8 cellular contexts compared by ENCODE assay signal in genomic region chr16:11977206-11978041, GRCh38. TPM values are rescaled to one million over a fixed set of nuclear protein-coding genes. Genes with fewer than 3 reads are reported as not detected.
DNase-seq lines count a peak whose midpoint lies in the region; ATAC-seq and TF ChIP-seq lines count a peak whose summit lies in the region.

No MANE protein-coding gene starts in this region.

- WGBS in testis, 2 donors: 3 to 9% methylated on average over 15 of the region's 15 CpGs

- intact Hi-C loops in left lung (cut with DNase I) (no loop called here), testis (cut with DNase I; ENCODE audit: low total_unique reads) (no loop called here)

- TF ChIP-seq POLR2A in NB4 (IDR thresholded peaks at IDR 0.05; ENCODE audit: extremely low read depth, insufficient read length) (no peak), testis (IDR thresholded peaks at IDR 0.05) (no peak)

- no peaks in the 10 kb centered on the region for H3K9me3 ChIP-seq in DND-41 (ENCODE audit: insufficient read depth, low read length, severe bottlenecking)
- H3K9me3 ChIP-seq in left lung: no peaks in the 10 kb centered on the region
- no peaks in the 10 kb centered on the region for H3K9me3 ChIP-seq in testis

- H2AFZ ChIP-seq in DND-41 (ENCODE audit: low read depth, low read length): peak overlapping the region; percentile 100

- peak overlapping the region; percentile 77 for H3K27ac ChIP-seq in DND-41 (ENCODE audit: low read length)
- peak overlapping the region; percentile 62 for H3K27ac ChIP-seq in caudate nucleus (ENCODE audit: low read depth, low read length)
- peak overlapping the region; percentile 65 to 80 for H3K27ac ChIP-seq in left lung
- peak overlapping the region; percentile 65 to 67 for H3K27ac ChIP-seq in testis

- H3K4me2 ChIP-seq in DND-41 (ENCODE audit: insufficient read depth, low read length): peak overlapping the region; percentile 86

- H3K36me3 ChIP-seq in DND-41 (ENCODE audit: insufficient read depth, low read length): no peaks in the 10 kb centered on the region; the same call in 1 of the 2 replicates
- H3K36me3 ChIP-seq in left lung: no peaks in the 10 kb centered on the region
- H3K36me3 ChIP-seq in testis (ENCODE audit: low read depth, missing control alignments): no peaks in the 10 kb centered on the region

- H4K20me1 ChIP-seq in DND-41 (ENCODE audit: insufficient read depth, low read length): no peaks in the 10 kb centered on the region

- H3K79me2 ChIP-seq in DND-41 (ENCODE audit: insufficient read depth, low read length): peaks cover 32% of the 10 kb centered on the region

- ATAC-seq in DND-41 (ENCODE audit: insufficient read depth, low read depth) (no peak), left lung (peak; percentile 53), GM18511 (IDR thresholded peaks at IDR 0.05; ENCODE audit: unreplicated experiment) (no peak), HG03342 (IDR thresholded peaks at IDR 0.05; ENCODE audit: unreplicated experiment) (no peak)

- no peak for DNase-seq in DND-41
- no peak for DNase-seq in NB4 (ENCODE audit: low read depth)
- peak in 6 of 61 donors; percentile 8 to 46 (median 32) for DNase-seq in caudate nucleus (lab: John Stamatoyannopoulos, UW)
- no peak for DNase-seq in left lung
- DNase-seq in testis: peak; percentile 61
- DNase-seq in ecto neural progenitor cell (ENCODE audit: low spot score): no peak

- TF ChIP-seq CTCF in DND-41 (IDR thresholded peaks at IDR 0.05; ENCODE audit: borderline replicate concordance, extremely low read depth, low read length, poor library complexity, severe bottlenecking): no peak
- no peak for TF ChIP-seq CTCF in NB4 (IDR thresholded peaks at IDR 0.05; ENCODE audit: low read depth, low read length)
- TF ChIP-seq CTCF in left lung (IDR thresholded peaks at IDR 0.05): no peak
- no peak for TF ChIP-seq CTCF in testis (IDR thresholded peaks at IDR 0.05)

- H3K4me1 ChIP-seq in DND-41 (ENCODE audit: insufficient read depth, low read length): peaks cover 27% of the 10 kb centered on the region
- H3K4me1 ChIP-seq in left lung: peaks cover 7 to 23% of the 10 kb centered on the region in 2 donors
- peaks cover 14% of the 10 kb centered on the region for H3K4me1 ChIP-seq in testis

- peak overlapping the region; percentile 92 for H3K9ac ChIP-seq in DND-41 (ENCODE audit: low read depth, low read length)

- H3K27me3 ChIP-seq in DND-41 (ENCODE audit: insufficient read depth, low read length, poor library complexity) (no peaks in the 10 kb centered on the region), left lung (no peaks in the 10 kb centered on the region), testis (no peaks in the 10 kb centered on the region)

- H3K4me3 ChIP-seq in DND-41 (ENCODE audit: low read depth in 1 of 2, low read length in 2 of 2) (peak overlapping the region; percentile 97 to 100), NB4 (ENCODE audit: low read depth, low read length) (peak overlapping the region; percentile 82), left lung (peak overlapping the region; percentile 80 to 96), testis (peak overlapping the region; percentile 88 to 90)

RNA-seq across cellular contexts. Expression of gene SNX29, which starts 0.9 kb away (rescaled TPM):
- total RNA-seq in left lung (10 to 100 TPM; 33.2 to 41.0 TPM), testis (10 to 100 TPM; 30.4 to 40.7 TPM)
- polyA plus RNA-seq in testis (ENCODE audit: insufficient read depth, low read depth, low replicate concordance): 19.3 TPM

RNA-seq across cellular contexts. Expression of gene TNFRSF17, which starts 12.4 kb away (rescaled TPM):
- total RNA-seq in left lung (1 to 10 TPM; 1.2 TPM), testis (1 to 10 TPM; 3.2 to 4.3 TPM)
- polyA plus RNA-seq in testis (ENCODE audit: insufficient read depth, low read depth, low replicate concordance): 5.2 TPM

RNA-seq across cellular contexts. Expression of gene NPIPB2, which starts 35.6 kb away (rescaled TPM):
- 10 to 100 TPM in 1 of 2 donors, 1 to 10 TPM in 1; 6.1 to 10.2 TPM for total RNA-seq in left lung
- 10 to 100 TPM; 23.9 to 28.7 TPM for total RNA-seq in testis
- 30.6 TPM for polyA plus RNA-seq in testis (ENCODE audit: insufficient read depth, low read depth, low replicate concordance)
